Comparison of ENCODE assay signal across 11 cellular contexts in the genomic region with DNA sequence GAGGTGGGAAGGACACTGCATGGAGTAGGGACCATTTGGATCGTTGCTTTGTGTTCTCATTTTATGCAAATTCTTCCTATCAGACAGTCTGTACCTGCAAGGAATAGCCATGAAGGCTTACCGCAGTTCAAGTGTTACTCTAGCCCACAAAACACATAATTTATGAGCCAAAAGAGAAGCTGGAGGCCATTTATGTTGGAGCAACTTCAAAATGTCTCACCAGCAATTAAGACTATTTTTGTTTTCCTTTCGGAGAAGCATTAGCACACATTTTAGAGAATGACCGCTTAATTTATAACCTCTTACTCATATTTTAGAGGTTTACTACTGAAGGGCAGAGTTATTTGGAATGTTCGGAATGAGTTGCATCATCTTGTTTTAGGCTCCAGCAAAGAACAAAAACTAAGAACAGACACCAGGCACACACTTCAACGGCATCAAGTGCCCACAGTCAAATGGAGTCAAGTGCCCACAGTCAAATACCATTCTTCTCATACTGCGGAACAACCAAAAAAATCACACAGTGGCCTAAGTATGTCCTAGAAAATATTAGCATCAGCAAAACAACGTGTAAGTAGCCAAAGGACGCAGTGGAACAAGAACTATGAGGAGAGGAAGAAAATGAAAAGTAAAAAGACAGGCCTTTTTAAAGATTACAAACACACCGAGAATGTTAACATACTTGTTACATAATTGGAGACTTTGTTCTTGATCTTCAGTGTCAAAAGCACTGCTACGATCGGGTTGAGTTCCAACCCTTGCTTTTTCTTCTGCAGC. TPM values are rescaled to one million over a fixed set of nuclear protein-coding genes. Genes with fewer than 3 reads are reported as not detected.
DNase-seq lines count a peak whose midpoint lies in the region; ATAC-seq lines count a peak whose summit lies in the region.
"Had no signal": no experiment of that assay in that cellular context is flagged by ENCODE, and none has a peak within 500 bp of the region (broad histone marks: within the 10 kb centered on the region; RNA-seq: fewer than 3 reads in every experiment).

No MANE protein-coding gene starts in this region.

- no peak overlapping the region for H3K4me3 Mint-ChIP-seq in stimulated activated naive CD8-positive, alpha-beta T cell treated with anti-CD3 and anti-CD28 coated beads, Interleukin-15, amount 100 ng/mL, for 72 hours
- H3K4me3 Mint-ChIP-seq: central memory CD8-positive, alpha-beta T cell had no signal

- no peaks in the 10 kb centered on the region for H3K4me1 Mint-ChIP-seq in stimulated activated naive CD8-positive, alpha-beta T cell treated with anti-CD3 and anti-CD28 coated beads, Interleukin-15, amount 100 ng/mL, for 72 hours
- H3K4me1 Mint-ChIP-seq: central memory CD8-positive, alpha-beta T cell had no signal

- H3K9me3 Mint-ChIP-seq in stimulated activated naive CD8-positive, alpha-beta T cell treated with anti-CD3 and anti-CD28 coated beads, Interleukin-15, amount 100 ng/mL, for 72 hours: no peaks in the 10 kb centered on the region
- H3K9me3 Mint-ChIP-seq: central memory CD8-positive, alpha-beta T cell had no signal

- peak; percentile 92 for DNase-seq in EL
- peak; percentile 38 for DNase-seq in NCI-H526 treated with DMSO at 0.1 percent for 48 hours (lab: John Stamatoyannopoulos, UW)
- peak; percentile 49 for DNase-seq in fibroblast of peridontal ligament (ENCODE audit: extremely low read depth)
- peak; percentile 99 for DNase-seq in renal cortical epithelial cell (ENCODE audit: low read depth)
- no peak for DNase-seq in NCI-H146 (lab: John Stamatoyannopoulos, UW)
- no peak for DNase-seq in stimulated activated CD4-positive, alpha-beta T cell treated with anti-CD3 and anti-CD28 coated beads, Interleukin-4, amount 100 ng/mL, for 24 hours
- DNase-seq in stimulated activated naive CD8-positive, alpha-beta T cell treated with anti-CD3 and anti-CD28 coated beads, Interleukin-15, amount 100 ng/mL, for 72 hours: no peak
- DNase-seq: activated CD4-positive, alpha-beta T cell treated with anti-CD3 and anti-CD28 coated beads, Interleukin-2, amount 50 U/mL, for 48 hours had no signal

- H3K27me3 Mint-ChIP-seq in stimulated activated naive CD8-positive, alpha-beta T cell treated with anti-CD3 and anti-CD28 coated beads, Interleukin-15, amount 100 ng/mL, for 72 hours: peaks cover 18% of the 10 kb centered on the region
- H3K27me3 Mint-ChIP-seq: central memory CD8-positive, alpha-beta T cell had no signal

- no peak overlapping the region for H3K27ac Mint-ChIP-seq in stimulated activated naive CD8-positive, alpha-beta T cell treated with anti-CD3 and anti-CD28 coated beads, Interleukin-15, amount 100 ng/mL, for 72 hours

- ATAC-seq in HG02642 (IDR thresholded peaks at IDR 0.05; ENCODE audit: poor library complexity, unreplicated experiment): no peak
- no peak for ATAC-seq in stimulated activated naive CD8-positive, alpha-beta T cell treated with anti-CD3 and anti-CD28 coated beads, Interleukin-15, amount 100 ng/mL, for 72 hours

RNA-seq across cellular contexts. Expression of a gene that starts 17.5 kb away (rescaled TPM):
- total RNA-seq in renal cortical epithelial cell: 0.10 TPM in 1 of 2 replicates, not detected in the other
- total RNA-seq: mononuclear cell had no signal

Comparison
In these comparisons a context has a peak if more than half of its experiments do, and no peak if none do; other contexts are left out.
1. DNase-seq: peak in EL (single experiment), NCI-H526 treated with DMSO at 0.1 percent for 48 hours (single experiment), fibroblast of peridontal ligament (single experiment) and renal cortical epithelial cell (single experiment); none in NCI-H146 (single experiment), stimulated activated CD4-positive, alpha-beta T cell treated with anti-CD3 and anti-CD28 coated beads, Interleukin-4, amount 100 ng/mL, for 24 hours (single experiment) and stimulated activated naive CD8-positive, alpha-beta T cell treated with anti-CD3 and anti-CD28 coated beads, Interleukin-15, amount 100 ng/mL, for 72 hours (0 of 2).